8 cellular contexts compared by ENCODE assay signal in the genomic region with DNA sequence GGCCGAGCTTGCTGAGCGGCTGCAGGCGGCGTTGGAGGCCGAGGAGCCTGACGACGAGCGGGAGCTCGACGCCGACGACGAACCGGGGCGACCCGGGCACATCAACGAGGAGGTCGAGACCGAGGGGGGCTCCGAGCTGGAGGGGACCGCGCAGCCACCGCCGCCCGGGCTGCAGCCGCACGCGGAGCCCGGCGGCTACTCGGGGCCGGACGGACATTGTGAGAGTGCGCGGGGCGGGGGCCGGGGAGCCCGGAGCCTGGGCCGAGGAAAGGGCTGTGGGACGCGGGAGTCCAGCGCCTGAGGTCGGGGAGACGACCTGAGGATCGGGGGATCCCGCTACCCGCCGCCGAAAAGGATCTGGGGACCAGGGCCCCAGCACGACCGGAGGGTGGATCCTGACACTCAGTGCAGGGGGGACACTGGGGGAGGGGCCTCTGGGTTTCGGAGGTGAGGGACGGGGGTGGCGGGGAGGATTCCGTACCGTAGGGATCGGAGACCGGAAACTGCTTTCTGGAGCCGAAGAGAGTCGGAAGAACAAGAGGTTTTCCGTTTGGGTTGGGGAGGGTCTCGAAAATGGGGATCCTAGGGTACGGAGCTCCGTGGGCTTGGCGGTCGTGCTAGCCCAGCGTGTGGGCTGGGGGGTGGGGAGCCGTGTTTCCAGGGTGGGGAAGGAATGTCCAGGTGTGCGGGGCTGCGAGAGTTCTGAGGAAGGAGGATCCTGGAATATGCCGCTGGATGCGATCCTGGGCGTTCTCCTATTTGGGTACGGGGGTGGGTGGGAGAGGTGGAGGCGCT. TPM values are rescaled to one million over a fixed set of nuclear protein-coding genes. Genes with fewer than 3 reads are reported as not detected.
DNase-seq lines count a peak whose midpoint lies in the region; ATAC-seq and TF ChIP-seq lines count a peak whose summit lies in the region.

No MANE protein-coding gene starts in this region.

- DNase-seq in G401 (ENCODE audit: low spot score): peak; percentile 23
- DNase-seq in UCSD-AML1 (lab: John Stamatoyannopoulos, UW; ENCODE audit: unreplicated experiment): peak; percentile 59
- DNase-seq in cardiac fibroblast (ENCODE audit: low read depth in 2 of 2): peak; percentile 47 to 50
- DNase-seq in stimulated activated CD4-positive, alpha-beta T cell treated with anti-CD3 and anti-CD28 coated beads, Interleukin-2, amount 100 ng/mL, for 48 hours: peak; percentile 59

- peak overlapping the region; percentile 99 to 100 (median 99) for H3K27ac Mint-ChIP-seq in IgD-negative memory B cell

- H3K4me3 ChIP-seq in cardiac fibroblast (replicated peaks in 1 of 2; ENCODE audit: low read depth in 2 of 2, low read length in 2 of 2): peak overlapping the region; percentile 72 to 86

- H3K27ac ChIP-seq in layer of hippocampus (ENCODE audit: low read depth, low read length): peak overlapping the region; percentile 97

- in situ Hi-C loops in G401 (cut with HindIII; ENCODE audit: low sequenced_read_pairs): no loop called here

- H3K4me3 Mint-ChIP-seq in IgD-negative memory B cell: peak overlapping the region; percentile 90 to 98 (median 94)

- H3K36me3 Mint-ChIP-seq in IgD-negative memory B cell: no peaks in the 10 kb centered on the region

- H3K27me3 Mint-ChIP-seq in IgD-negative memory B cell: no peaks in the 10 kb centered on the region

- no peak for ATAC-seq in HG03108 (IDR thresholded peaks at IDR 0.05; ENCODE audit: unreplicated experiment)
- no peak for ATAC-seq in HG03135 (IDR thresholded peaks at IDR 0.05; ENCODE audit: unreplicated experiment)

- H3K9me3 Mint-ChIP-seq in IgD-negative memory B cell: no peaks in the 10 kb centered on the region

- H3K27me3 ChIP-seq in layer of hippocampus (ENCODE audit: control insufficient read depth, insufficient read depth, low read length): no peaks in the 10 kb centered on the region

- TF ChIP-seq CTCF in cardiac fibroblast (IDR thresholded peaks at IDR 0.05; ENCODE audit: low read depth, low read length): no peak

- H3K4me1 Mint-ChIP-seq in IgD-negative memory B cell: peaks cover 15 to 33% (median 30%) of the 10 kb centered on the region in 3 donors

RNA-seq across cellular contexts. Expression of gene HNRNPUL1, which starts 0.6 kb away (rescaled TPM):
- total RNA-seq in G401 (2014; rRNA removed; shearing (Covaris generic)): 85.0 and 116 TPM in 2 replicates
- 80.9 TPM for polyA plus RNA-seq in IgD-negative memory B cell

RNA-seq across cellular contexts. Expression of gene CCDC97, which starts 45.2 kb away (rescaled TPM):
- total RNA-seq in G401 (2014; rRNA removed; shearing (Covaris generic)): 9.3 and 12.3 TPM in 2 replicates
- 34.5 TPM for polyA plus RNA-seq in IgD-negative memory B cell

RNA-seq across cellular contexts. Expression of gene AXL, which starts 45.8 kb away (rescaled TPM):
- total RNA-seq in G401 (2014; rRNA removed; shearing (Covaris generic)): 21.0 and 22.4 TPM in 2 replicates
- 0.06 TPM for polyA plus RNA-seq in IgD-negative memory B cell
